Comparison of ENCODE assay signal across 1 cellular context in genomic region chr3:58246148-58247051, GRCh38.
TF ChIP-seq lines count a peak whose summit lies in the region.

No MANE protein-coding gene starts in this region.

TF ChIP-seq in WTC11, 78 proteins besides CTCF, POLR2A, EP300 and RAD21 (continued from another document):
- no peak for TF ChIP-seq STAT6 (CRISPR knock-in tag; conservative IDR thresholded peaks at IDR 0.05; ENCODE audit: low read depth)
- TF ChIP-seq CREB1 (CRISPR knock-in tag; IDR thresholded peaks at IDR 0.05), result no peak
- no peak for TF ChIP-seq ERG (CRISPR knock-in tag; IDR thresholded peaks at IDR 0.05)
- no peak for TF ChIP-seq HMGA2 (CRISPR knock-in tag; IDR thresholded peaks at IDR 0.05)
- TF ChIP-seq GTF2I (CRISPR knock-in tag; conservative IDR thresholded peaks at IDR 0.05), result no peak
- TF ChIP-seq ETV6 (CRISPR knock-in tag; IDR thresholded peaks at IDR 0.05), result no peak
- no peak for TF ChIP-seq RORB (CRISPR knock-in tag; IDR thresholded peaks at IDR 0.05)
- TF ChIP-seq CBFB (CRISPR knock-in tag; IDR thresholded peaks at IDR 0.05; ENCODE audit: low read depth), result no peak
- TF ChIP-seq, protein P1, sequence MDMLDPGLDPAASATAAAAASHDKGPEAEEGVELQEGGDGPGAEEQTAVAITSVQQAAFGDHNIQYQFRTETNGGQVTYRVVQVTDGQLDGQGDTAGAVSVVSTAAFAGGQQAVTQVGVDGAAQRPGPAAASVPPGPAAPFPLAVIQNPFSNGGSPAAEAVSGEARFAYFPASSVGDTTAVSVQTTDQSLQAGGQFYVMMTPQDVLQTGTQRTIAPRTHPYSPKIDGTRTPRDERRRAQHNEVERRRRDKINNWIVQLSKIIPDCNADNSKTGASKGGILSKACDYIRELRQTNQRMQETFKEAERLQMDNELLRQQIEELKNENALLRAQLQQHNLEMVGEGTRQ (CRISPR knock-in tag; IDR thresholded peaks at IDR 0.05), result no peak
- no peak for TF ChIP-seq MAX (CRISPR knock-in tag; IDR thresholded peaks at IDR 0.05)
- TF ChIP-seq ZNF263 (CRISPR knock-in tag; IDR thresholded peaks at IDR 0.05; ENCODE audit: low read depth), result no peak
- TF ChIP-seq OVOL2 (CRISPR knock-in tag; IDR thresholded peaks at IDR 0.05; ENCODE audit: borderline replicate concordance), result no peak
- no peak for TF ChIP-seq GABPB1 (CRISPR knock-in tag; IDR thresholded peaks at IDR 0.05)
